In genomic region chr10:3048114-3049019, GRCh38 we compare ENCODE assay signal across 9 cellular contexts. TPM values are rescaled to one million over a fixed set of nuclear protein-coding genes. Genes with fewer than 3 reads are reported as not detected.
DNase-seq lines count a peak whose midpoint lies in the region; ATAC-seq and TF ChIP-seq lines count a peak whose summit lies in the region.
"Had no signal": no experiment of that assay in that cellular context is flagged by ENCODE, and none has a peak within 500 bp of the region (broad histone marks: within the 10 kb centered on the region; RNA-seq: fewer than 3 reads in every experiment).

No MANE protein-coding gene starts in this region.

- ATAC-seq in Right ventricle myocardium superior (ENCODE audit: poor library complexity): peak; percentile 42
- ATAC-seq in aorta (ENCODE audit: low FRiP score): peak; percentile 63
- ATAC-seq in GM19455 (IDR thresholded peaks at IDR 0.05; ENCODE audit: unreplicated experiment): no peak

- H3K4me3 ChIP-seq in right atrium auricular region (no peak overlapping the region), choroid plexus epithelial cell (ENCODE audit: low read depth, low read length) (no peak overlapping the region), muscle layer of colon (ENCODE audit: low read depth in 1 of 2, low read length in 2 of 2) (no peak overlapping the region), aorta (ENCODE audit: low read length in 2 of 2) (no peak overlapping the region)
- no peak overlapping the region for H3K4me3 ChIP-seq in CD8-positive, alpha-beta memory T cell (ENCODE audit: low read length)

- H3K27me3 Mint-ChIP-seq in CD8-positive, alpha-beta memory T cell: peaks cover 11 to 55% of the 10 kb centered on the region in 2 donors

- WGBS in aorta, 2 donors: 6 to 11% methylated on average over 17 of the region's 17 CpGs

- H3K27ac ChIP-seq in right atrium auricular region: peak overlapping the region in 1 of 2 donors; percentile 22
- H3K27ac ChIP-seq in muscle layer of colon (ENCODE audit: low read depth, low read length): peak overlapping the region; percentile 44
- peak overlapping the region; percentile 20 to 72 for H3K27ac ChIP-seq in aorta (ENCODE audit: low read depth in 1 of 2, low read length in 2 of 2)
- no peak overlapping the region for H3K27ac ChIP-seq in CD8-positive, alpha-beta memory T cell (ENCODE audit: low read depth, low read length)
- H3K27ac ChIP-seq: brain microvascular endothelial cell had no signal

- CTCF ChIA-PET in CD8-positive, alpha-beta memory T cell (lab: Charles Lee): no interaction called here

- peak overlapping the region in 1 of 8 donors; percentile 48 for H3K27ac Mint-ChIP-seq in CD8-positive, alpha-beta memory T cell

- DNase-seq in Right ventricle myocardium superior (no peak), right atrium auricular region (ENCODE audit: low spot score) (no peak), choroid plexus epithelial cell (ENCODE audit: low read depth) (peak; percentile 42), aorta (peak; percentile 67 to 84), germinal center (ENCODE audit: low spot score) (no peak)
- DNase-seq in CD8-positive, alpha-beta memory T cell: no peak
- DNase-seq: brain microvascular endothelial cell had no signal

- H3K9me3 ChIP-seq in right atrium auricular region: no peaks in the 10 kb centered on the region
- H3K9me3 ChIP-seq in muscle layer of colon (ENCODE audit: low read length): no peaks in the 10 kb centered on the region
- no peaks in the 10 kb centered on the region for H3K9me3 ChIP-seq in aorta (ENCODE audit: control insufficient read depth, low read length)
- no peaks in the 10 kb centered on the region for H3K9me3 ChIP-seq in CD8-positive, alpha-beta memory T cell (ENCODE audit: low read length)

- H3K9ac ChIP-seq in muscle layer of colon (ENCODE audit: low read length): no peak overlapping the region

- H3K4me1 ChIP-seq in right atrium auricular region (peaks cover 0 to 23% of the 10 kb centered on the region in 2 donors), muscle layer of colon (ENCODE audit: insufficient read depth, low read length) (peaks cover 28% of the 10 kb centered on the region), aorta (ENCODE audit: control insufficient read depth in 1 of 2, insufficient read depth in 2 of 2, low read length in 2 of 2) (peaks cover 0 to 4% of the 10 kb centered on the region in 2 donors)
- H3K4me1 ChIP-seq in CD8-positive, alpha-beta memory T cell (ENCODE audit: insufficient read depth, low read length): no peaks in the 10 kb centered on the region

- H3K4me1 Mint-ChIP-seq in CD8-positive, alpha-beta memory T cell: peaks cover 2 to 4% (median 4%) of the 10 kb centered on the region in 3 donors

- no peak overlapping the region for H3K4me3 Mint-ChIP-seq in CD8-positive, alpha-beta memory T cell

- intact Hi-C loops in Right ventricle myocardium superior (cut with DNase I): no loop called here
- intact Hi-C loops in aorta (cut with DNase I): loop anchor here (5.0 to 10.0 kb wide), 2 partner anchors 49 to 124 kb away; no protein-coding TSS in a partner anchor

- H3K36me3 ChIP-seq in right atrium auricular region: no peaks in the 10 kb centered on the region
- no peaks in the 10 kb centered on the region for H3K36me3 ChIP-seq in muscle layer of colon (ENCODE audit: insufficient read depth, low read length)
- no peaks in the 10 kb centered on the region for H3K36me3 ChIP-seq in aorta (ENCODE audit: control insufficient read depth in 1 of 2, insufficient read depth in 2 of 2, low read length in 1 of 2)
- no peaks in the 10 kb centered on the region for H3K36me3 ChIP-seq in CD8-positive, alpha-beta memory T cell (ENCODE audit: insufficient read depth, low read length)
- H3K36me3 ChIP-seq: brain microvascular endothelial cell had no signal

- H3K27me3 ChIP-seq in right atrium auricular region: no peaks in the 10 kb centered on the region
- no peaks in the 10 kb centered on the region for H3K27me3 ChIP-seq in muscle layer of colon (ENCODE audit: control insufficient read depth in 1 of 2, insufficient read depth in 2 of 2, low read length in 2 of 2)
- no peaks in the 10 kb centered on the region for H3K27me3 ChIP-seq in aorta (ENCODE audit: control insufficient read depth in 1 of 2, insufficient read depth in 2 of 2, low read length in 1 of 2)
- no peaks in the 10 kb centered on the region for H3K27me3 ChIP-seq in CD8-positive, alpha-beta memory T cell (ENCODE audit: insufficient read depth, low read length, poor library complexity, severe bottlenecking)
- H3K27me3 ChIP-seq: brain microvascular endothelial cell had no signal

- peaks cover 0 to 1% (median 0%) of the 10 kb centered on the region in 5 donors for H3K9me3 Mint-ChIP-seq in CD8-positive, alpha-beta memory T cell

- POLR2A ChIA-PET in CD8-positive, alpha-beta memory T cell (lab: Charles Lee): no interaction called here

- H3K36me3 Mint-ChIP-seq in CD8-positive, alpha-beta memory T cell: no peaks in the 10 kb centered on the region

- no peak for TF ChIP-seq CTCF in right atrium auricular region (IDR thresholded peaks at IDR 0.05)
- TF ChIP-seq CTCF in choroid plexus epithelial cell (conservative IDR thresholded peaks at IDR 0.05; ENCODE audit: low read depth, low read length): no peak

RNA-seq across cellular contexts. Expression of gene PFKP, which starts 19.0 kb away (rescaled TPM):
- total RNA-seq in Right ventricle myocardium superior (155 TPM), right atrium auricular region (100 to 1,000 TPM in 1 of 2 donors, 10 to 100 TPM in 1; 55.2 to 119 TPM), aorta (100 to 1,000 TPM; 126 to 167 TPM)
- polyA plus RNA-seq in aorta: 100 to 1,000 TPM in 1 of 2 donors, 10 to 100 TPM in 1; 40.3 to 113 TPM
- total RNA-seq in CD8-positive, alpha-beta memory T cell: 100 to 1,000 TPM; 180 to 187 TPM
- 61.6 TPM for polyA plus RNA-seq in CD8-positive, alpha-beta memory T cell

Comparison
In these comparisons a context has a peak if more than half of its experiments do, and no peak if none do; other contexts are left out.
1. DNase-seq: peak in choroid plexus epithelial cell (single experiment) and aorta (2 of 2); none in Right ventricle myocardium superior (single experiment), right atrium auricular region (single experiment), CD8-positive, alpha-beta memory T cell (0 of 5) and germinal center (single experiment).